Comparison of ENCODE assay signal across 1 cellular context in the genomic region with DNA sequence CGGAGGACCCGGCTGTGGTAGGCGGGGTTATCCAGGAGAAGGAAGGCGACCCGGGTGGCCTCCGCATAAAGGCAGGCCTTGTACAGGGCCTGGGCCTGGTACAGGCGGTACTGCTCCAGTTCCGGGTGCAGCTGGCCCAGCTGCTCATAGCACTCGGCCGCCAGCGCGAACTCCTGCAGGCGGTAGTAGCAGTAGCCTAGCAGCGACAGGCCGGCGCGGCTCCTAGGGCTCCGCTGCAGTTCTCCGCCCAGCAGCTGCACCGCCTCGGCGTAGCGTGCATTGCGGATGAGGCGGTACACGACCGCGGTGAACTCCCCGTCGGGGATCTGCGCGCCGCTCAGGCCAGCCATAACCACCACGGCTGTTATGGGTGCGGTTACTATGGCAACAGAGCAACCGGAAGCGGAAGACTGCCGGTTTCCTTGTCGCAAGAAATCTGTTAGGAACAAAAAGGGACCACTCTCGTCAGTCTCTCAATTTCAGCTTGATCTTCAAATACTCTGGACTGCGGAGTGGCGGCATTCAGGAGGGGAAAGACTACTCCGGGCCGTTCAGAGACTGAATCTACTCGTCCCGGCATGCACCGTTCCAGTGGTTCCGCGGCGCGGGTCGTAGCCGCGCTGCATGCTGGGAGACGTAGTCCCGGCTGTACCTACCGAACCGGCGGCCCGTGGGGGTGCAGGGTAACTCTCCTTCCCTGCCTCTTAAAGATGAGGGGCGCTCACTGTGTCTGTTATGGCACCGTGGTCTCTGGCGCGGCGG.
TF ChIP-seq lines count a peak whose summit lies in the region.

No MANE protein-coding gene starts in this region.

TF ChIP-seq in K562, 482 proteins besides CTCF, POLR2A, EP300 and RAD21 (continued from another document and continues in another):
- TF ChIP-seq ZNF140 (CRISPR knock-in tag; IDR thresholded peaks at IDR 0.05) (no peak), ZBED1 (IDR thresholded peaks at IDR 0.05) (no peak), XRCC4 (IDR thresholded peaks at IDR 0.05; ENCODE audit: extremely low read depth, insufficient read depth, insufficient read length) (no peak), ZNF696 (CRISPR knock-in tag; conservative IDR thresholded peaks at IDR 0.05) (no peak), HDAC2 (IDR thresholded peaks at IDR 0.05) (0 out of 2 replicates have a peak, but pooled peaks have one; percentile 68), STAT5A (IDR thresholded peaks at IDR 0.05; ENCODE audit: borderline replicate concordance, low read length) (no peak), PTTG1 (tag; IDR thresholded peaks at IDR 0.05; ENCODE audit: low read depth) (no peak), HLTF (IDR thresholded peaks at IDR 0.05) (no peak), TAF15 (IDR thresholded peaks at IDR 0.05; ENCODE audit: low read depth, low read length) (no peak), SP2 (IDR thresholded peaks at IDR 0.05; ENCODE audit: extremely low read depth, low read depth, low read length, poor library complexity, severe bottlenecking) (no peak), DACH1 (IDR thresholded peaks at IDR 0.05; ENCODE audit: partially characterized antibody) (no peak), ATF6 (CRISPR knock-in tag; IDR thresholded peaks at IDR 0.05) (peak; percentile 17; the same call in 1 of the 2 replicates), CCNT2 (IDR thresholded peaks at IDR 0.05; ENCODE audit: borderline replicate concordance, extremely low read depth, insufficient read length, low read depth, low read length) (no peak), ZNF592 (IDR thresholded peaks at IDR 0.05) (peak; percentile 75), MECOM (CRISPR knock-in tag; IDR thresholded peaks at IDR 0.05) (no peak), MYC (IDR thresholded peaks at IDR 0.05; ENCODE audit: low read depth, low read length) (peak; percentile 65; the same call in 1 of the 2 replicates), MYC (CRISPR knock-in tag; IDR thresholded peaks at IDR 0.05; ENCODE audit: borderline replicate concordance, low read depth) (no peak), TRIM28 (IDR thresholded peaks at IDR 0.05) (peak; percentile 51), SMAD4 (CRISPR knock-in tag; conservative IDR thresholded peaks at IDR 0.05) (0 out of 2 replicates have a peak, but pooled peaks have one; percentile 42), ZKSCAN3 (CRISPR knock-in tag; IDR thresholded peaks at IDR 0.05) (no peak), RBBP5 (IDR thresholded peaks at IDR 0.05; ENCODE audit: borderline replicate concordance, insufficient read depth, low read length, poor library complexity, severe bottlenecking) (peak; percentile 97), MCM3 (IDR thresholded peaks at IDR 0.05) (no peak), KDM2B (CRISPR knock-in tag; IDR thresholded peaks at IDR 0.05) (no peak), ARID1B (IDR thresholded peaks at IDR 0.05) (no peak), FOXJ3 (CRISPR knock-in tag; IDR thresholded peaks at IDR 0.05) (peak; percentile 95), SNAPC5 (CRISPR knock-in tag; IDR thresholded peaks at IDR 0.05) (no peak), U2AF2 (optimal IDR thresholded peaks at IDR 0.05; ENCODE audit: low read depth, low read length) (no peak), POLR2AphosphoS2 (IDR thresholded peaks at IDR 0.05; ENCODE audit: low read length) (no peak; the same call in 1 of the 2 replicates), ZNF212 (CRISPR knock-in tag; IDR thresholded peaks at IDR 0.05) (no peak), ZNF133 (CRISPR knock-in tag; IDR thresholded peaks at IDR 0.05) (no peak), NFIX (CRISPR knock-in tag; IDR thresholded peaks at IDR 0.05; ENCODE audit: low read depth) (no peak), TAF1 (IDR thresholded peaks at IDR 0.05; ENCODE audit: control insufficient read depth, extremely low read depth, insufficient read depth, low read length, severe bottlenecking) (peak; percentile 69), PCBP2 (IDR thresholded peaks at IDR 0.05; ENCODE audit: low read depth, low read length, poor library complexity, severe bottlenecking) (no peak), ASH1L (IDR thresholded peaks at IDR 0.05; ENCODE audit: borderline replicate concordance, low read depth, partially characterized antibody) (peak; percentile 80), CREM (IDR thresholded peaks at IDR 0.05; ENCODE audit: low read depth) (peak; percentile 85; the same call in 1 of the 2 replicates), LCOR (CRISPR knock-in tag; IDR thresholded peaks at IDR 0.05) (no peak; the same call in 1 of the 2 replicates), TBP (optimal IDR thresholded peaks at IDR 0.05; ENCODE audit: low read depth, low read length) (peak; percentile 90), ZNF668 (CRISPR knock-in tag; IDR thresholded peaks at IDR 0.05) (no peak), SMARCA5 (IDR thresholded peaks at IDR 0.05) (no peak), ZNF143 (CRISPR knock-in tag; IDR thresholded peaks at IDR 0.05) (peak; percentile 98), ZNF57 (CRISPR knock-in tag; IDR thresholded peaks at IDR 0.05) (no peak), EP400 (IDR thresholded peaks at IDR 0.05) (peak; percentile 70), PURB (CRISPR knock-in tag; IDR thresholded peaks at IDR 0.05; ENCODE audit: low read depth) (no peak)
- TF ChIP-seq, protein P1, sequence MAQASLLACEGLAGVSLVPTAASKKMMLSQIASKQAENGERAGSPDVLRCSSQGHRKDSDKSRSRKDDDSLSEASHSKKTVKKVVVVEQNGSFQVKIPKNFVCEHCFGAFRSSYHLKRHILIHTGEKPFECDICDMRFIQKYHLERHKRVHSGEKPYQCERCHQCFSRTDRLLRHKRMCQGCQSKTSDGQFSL (CRISPR knock-in tag; IDR thresholded peaks at IDR 0.05): peak; percentile 99
- TF ChIP-seq, protein P1 (tag; IDR thresholded peaks at IDR 0.05): peak in 1 of 2 experiments; percentile 97; a peak in 2 of 4 replicates
- TF ChIP-seq, protein P2, sequence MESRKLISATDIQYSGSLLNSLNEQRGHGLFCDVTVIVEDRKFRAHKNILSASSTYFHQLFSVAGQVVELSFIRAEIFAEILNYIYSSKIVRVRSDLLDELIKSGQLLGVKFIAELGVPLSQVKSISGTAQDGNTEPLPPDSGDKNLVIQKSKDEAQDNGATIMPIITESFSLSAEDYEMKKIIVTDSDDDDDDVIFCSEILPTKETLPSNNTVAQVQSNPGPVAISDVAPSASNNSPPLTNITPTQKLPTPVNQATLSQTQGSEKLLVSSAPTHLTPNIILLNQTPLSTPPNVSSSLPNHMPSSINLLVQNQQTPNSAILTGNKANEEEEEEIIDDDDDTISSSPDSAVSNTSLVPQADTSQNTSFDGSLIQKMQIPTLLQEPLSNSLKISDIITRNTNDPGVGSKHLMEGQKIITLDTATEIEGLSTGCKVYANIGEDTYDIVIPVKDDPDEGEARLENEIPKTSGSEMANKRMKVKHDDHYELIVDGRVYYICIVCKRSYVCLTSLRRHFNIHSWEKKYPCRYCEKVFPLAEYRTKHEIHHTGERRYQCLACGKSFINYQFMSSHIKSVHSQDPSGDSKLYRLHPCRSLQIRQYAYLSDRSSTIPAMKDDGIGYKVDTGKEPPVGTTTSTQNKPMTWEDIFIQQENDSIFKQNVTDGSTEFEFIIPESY (CRISPR knock-in tag; IDR thresholded peaks at IDR 0.05): peak; percentile 97
- TF ChIP-seq, protein P3, sequence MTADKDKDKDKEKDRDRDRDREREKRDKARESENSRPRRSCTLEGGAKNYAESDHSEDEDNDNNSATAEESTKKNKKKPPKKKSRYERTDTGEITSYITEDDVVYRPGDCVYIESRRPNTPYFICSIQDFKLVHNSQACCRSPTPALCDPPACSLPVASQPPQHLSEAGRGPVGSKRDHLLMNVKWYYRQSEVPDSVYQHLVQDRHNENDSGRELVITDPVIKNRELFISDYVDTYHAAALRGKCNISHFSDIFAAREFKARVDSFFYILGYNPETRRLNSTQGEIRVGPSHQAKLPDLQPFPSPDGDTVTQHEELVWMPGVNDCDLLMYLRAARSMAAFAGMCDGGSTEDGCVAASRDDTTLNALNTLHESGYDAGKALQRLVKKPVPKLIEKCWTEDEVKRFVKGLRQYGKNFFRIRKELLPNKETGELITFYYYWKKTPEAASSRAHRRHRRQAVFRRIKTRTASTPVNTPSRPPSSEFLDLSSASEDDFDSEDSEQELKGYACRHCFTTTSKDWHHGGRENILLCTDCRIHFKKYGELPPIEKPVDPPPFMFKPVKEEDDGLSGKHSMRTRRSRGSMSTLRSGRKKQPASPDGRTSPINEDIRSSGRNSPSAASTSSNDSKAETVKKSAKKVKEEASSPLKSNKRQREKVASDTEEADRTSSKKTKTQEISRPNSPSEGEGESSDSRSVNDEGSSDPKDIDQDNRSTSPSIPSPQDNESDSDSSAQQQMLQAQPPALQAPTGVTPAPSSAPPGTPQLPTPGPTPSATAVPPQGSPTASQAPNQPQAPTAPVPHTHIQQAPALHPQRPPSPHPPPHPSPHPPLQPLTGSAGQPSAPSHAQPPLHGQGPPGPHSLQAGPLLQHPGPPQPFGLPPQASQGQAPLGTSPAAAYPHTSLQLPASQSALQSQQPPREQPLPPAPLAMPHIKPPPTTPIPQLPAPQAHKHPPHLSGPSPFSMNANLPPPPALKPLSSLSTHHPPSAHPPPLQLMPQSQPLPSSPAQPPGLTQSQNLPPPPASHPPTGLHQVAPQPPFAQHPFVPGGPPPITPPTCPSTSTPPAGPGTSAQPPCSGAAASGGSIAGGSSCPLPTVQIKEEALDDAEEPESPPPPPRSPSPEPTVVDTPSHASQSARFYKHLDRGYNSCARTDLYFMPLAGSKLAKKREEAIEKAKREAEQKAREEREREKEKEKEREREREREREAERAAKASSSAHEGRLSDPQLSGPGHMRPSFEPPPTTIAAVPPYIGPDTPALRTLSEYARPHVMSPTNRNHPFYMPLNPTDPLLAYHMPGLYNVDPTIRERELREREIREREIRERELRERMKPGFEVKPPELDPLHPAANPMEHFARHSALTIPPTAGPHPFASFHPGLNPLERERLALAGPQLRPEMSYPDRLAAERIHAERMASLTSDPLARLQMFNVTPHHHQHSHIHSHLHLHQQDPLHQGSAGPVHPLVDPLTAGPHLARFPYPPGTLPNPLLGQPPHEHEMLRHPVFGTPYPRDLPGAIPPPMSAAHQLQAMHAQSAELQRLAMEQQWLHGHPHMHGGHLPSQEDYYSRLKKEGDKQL (CRISPR knock-in tag; IDR thresholded peaks at IDR 0.05; ENCODE audit: borderline replicate concordance): no peak
- TF ChIP-seq, protein P4, sequence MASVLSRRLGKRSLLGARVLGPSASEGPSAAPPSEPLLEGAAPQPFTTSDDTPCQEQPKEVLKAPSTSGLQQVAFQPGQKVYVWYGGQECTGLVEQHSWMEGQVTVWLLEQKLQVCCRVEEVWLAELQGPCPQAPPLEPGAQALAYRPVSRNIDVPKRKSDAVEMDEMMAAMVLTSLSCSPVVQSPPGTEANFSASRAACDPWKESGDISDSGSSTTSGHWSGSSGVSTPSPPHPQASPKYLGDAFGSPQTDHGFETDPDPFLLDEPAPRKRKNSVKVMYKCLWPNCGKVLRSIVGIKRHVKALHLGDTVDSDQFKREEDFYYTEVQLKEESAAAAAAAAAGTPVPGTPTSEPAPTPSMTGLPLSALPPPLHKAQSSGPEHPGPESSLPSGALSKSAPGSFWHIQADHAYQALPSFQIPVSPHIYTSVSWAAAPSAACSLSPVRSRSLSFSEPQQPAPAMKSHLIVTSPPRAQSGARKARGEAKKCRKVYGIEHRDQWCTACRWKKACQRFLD (CRISPR knock-in tag; IDR thresholded peaks at IDR 0.05): peak; percentile 71; the same call in 1 of the 2 replicates
